In genomic region chr14:52783211-52783610, GRCh38 we compare ENCODE assay signal across 25 cellular contexts.
"Had no signal": no experiment of that assay in that cellular context is flagged by ENCODE, and none has a peak within 500 bp of the region (broad histone marks: within the 10 kb centered on the region; RNA-seq: fewer than 3 reads in every experiment).

No MANE protein-coding gene starts in this region.

- ATAC-seq: activated naive CD4-positive, alpha-beta T cell treated with anti-CD3 and anti-CD28 coated beads, Interleukin-2, amount 50 U/mL, for 72 hours; activated naive CD8-positive, alpha-beta T cell treated with anti-CD3 and anti-CD28 coated beads, Interleukin-2, amount 50 U/mL, for 24 hours; activated T-cell treated with anti-CD3 and anti-CD28 coated beads, Interleukin-2, amount 50 U/mL, for 4 hours; PC-3; T-helper 17 cell had no signal

- H3K27me3 ChIP-seq: ascending aorta had no signal

- H3K4me3 ChIP-seq: ascending aorta had no signal

- DNase-seq: activated B cell treated with CpG ODN at 0.5 μM for 24 hours; activated CD4-positive, alpha-beta memory T cell treated with anti-CD3 and anti-CD28 coated beads for 36 hours; activated CD4-positive, alpha-beta T cell treated with anti-CD3 and anti-CD28 coated beads for 1 hour; activated CD4-positive, alpha-beta T cell treated with anti-CD3 and anti-CD28 coated beads, Interleukin-2, amount 10 ng/mL, durations not matched to agents 24 days and 14 days; activated CD8-positive, alpha-beta memory T cell treated with anti-CD3 and anti-CD28 coated beads for 24 hours; activated effector memory CD4-positive, alpha-beta T cell treated with anti-CD3 and anti-CD28 coated beads, Interleukin-2, amount 50 U/mL, for 16 hours; activated naive CD4-positive, alpha-beta T cell treated with Interleukin-2 at 50 U/mL for 16 hours; activated naive CD8-positive, alpha-beta T cell treated with anti-CD3 and anti-CD28 coated beads, Interleukin-2, amount 50 U/mL, for 24 hours; activated T-cell treated with anti-CD3 and anti-CD28 coated beads, Interleukin-2, amount 50 U/mL, for 4 hours; amniotic stem cell; MM.1S; NCI-H1092 treated with DMSO at 0.1 percent for 48 hours; NCI-H1417 treated with DMSO at 0.1 percent for 48 hours; NCI-H1694; NCI-H2029 treated with DMSO at 0.1 percent for 48 hours; NCI-H345; NCI-H510A; NCI-H526 treated with DMSO at 0.1 percent for 48 hours; NCI-H82; PC-3; SHP77 treated with DMSO at 0.1 percent for 48 hours; T-helper 17 cell; T-helper 9 cell had no signal

- H3K9me3 ChIP-seq: ascending aorta had no signal
